In the genomic region with DNA sequence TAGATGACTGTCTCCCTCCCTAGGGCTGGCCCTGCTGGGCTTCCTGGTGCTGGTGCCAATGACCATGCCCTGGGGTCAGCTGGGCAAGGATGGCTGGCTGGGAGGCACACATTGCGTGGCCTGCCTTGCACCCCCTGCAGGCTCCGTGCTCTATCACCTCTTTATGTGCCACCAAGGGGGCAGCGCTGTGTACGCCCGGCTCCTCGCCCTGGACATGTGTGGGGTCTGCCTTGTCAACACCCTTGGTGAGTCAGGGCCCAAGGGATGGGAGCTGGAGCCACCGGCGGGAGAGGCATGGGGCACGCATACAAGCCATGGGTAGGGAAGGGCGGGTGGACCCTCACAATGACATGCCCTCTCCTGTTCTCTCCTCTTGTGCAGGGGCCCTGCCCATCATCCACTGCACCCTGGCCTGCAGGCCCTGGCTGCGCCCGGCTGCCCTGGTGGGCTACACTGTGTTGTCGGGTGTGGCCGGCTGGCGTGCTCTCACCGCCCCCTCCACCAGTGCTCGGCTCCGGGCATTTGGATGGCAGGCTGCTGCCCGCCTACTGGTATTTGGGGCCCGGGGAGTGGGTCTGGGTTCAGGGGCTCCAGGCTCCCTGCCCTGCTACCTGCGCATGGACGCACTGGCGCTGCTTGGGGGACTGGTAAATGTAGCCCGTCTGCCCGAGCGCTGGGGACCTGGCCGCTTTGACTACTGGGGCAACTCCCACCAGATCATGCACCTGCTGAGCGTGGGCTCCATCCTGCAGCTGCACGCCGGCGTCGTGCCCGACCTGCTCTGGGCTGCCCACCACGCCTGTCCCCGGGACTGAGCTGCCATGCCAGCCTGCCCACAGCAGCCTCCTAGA, we compare ENCODE assay signal across 10 cellular contexts. TPM values are rescaled to one million over a fixed set of nuclear protein-coding genes. Genes with fewer than 3 reads are reported as not detected.
DNase-seq lines count a peak whose midpoint lies in the region; ATAC-seq and TF ChIP-seq lines count a peak whose summit lies in the region.
"Had no signal": no experiment of that assay in that cellular context is flagged by ENCODE, and none has a peak within 500 bp of the region (broad histone marks: within the 10 kb centered on the region; RNA-seq: fewer than 3 reads in every experiment).

No MANE protein-coding gene starts in this region.

- H3K27me3 ChIP-seq in GM06990 (replicated peaks; ENCODE audit: control insufficient read depth, insufficient read depth, low read length) (no peaks in the 10 kb centered on the region), Karpas-422 (ENCODE audit: low read length) (no peaks in the 10 kb centered on the region), uterus (peaks cover 4 to 13% of the 10 kb centered on the region in 2 donors)

- no peaks in the 10 kb centered on the region for H3K9me2 ChIP-seq in Karpas-422 (replicated peaks; ENCODE audit: insufficient read depth, low read length)

- peaks cover 6% of the 10 kb centered on the region for H3K27me3 Mint-ChIP-seq in activated naive CD8-positive, alpha-beta T cell treated with anti-CD3 and anti-CD28 coated beads, Interleukin-2, amount 10 ng/mL, durations not matched to agents 7 days and 5 days
- H3K27me3 Mint-ChIP-seq in natural killer cell treated with Interleukin-12 subunit alpha and Interleukin-12 subunit beta and Interleukin-15 and Interleukin-18, amount 100 ng/mL, for 72 hours, result peaks cover 5% of the 10 kb centered on the region in 2 donors

- peaks cover 3% of the 10 kb centered on the region for H3K36me3 Mint-ChIP-seq in activated naive CD8-positive, alpha-beta T cell treated with anti-CD3 and anti-CD28 coated beads, Interleukin-2, amount 10 ng/mL, durations not matched to agents 7 days and 5 days
- H3K36me3 Mint-ChIP-seq in natural killer cell treated with Interleukin-12 subunit alpha and Interleukin-12 subunit beta and Interleukin-15 and Interleukin-18, amount 100 ng/mL, for 72 hours, result no peaks in the 10 kb centered on the region

- H3K4me3 Mint-ChIP-seq in activated naive CD8-positive, alpha-beta T cell treated with anti-CD3 and anti-CD28 coated beads, Interleukin-2, amount 10 ng/mL, durations not matched to agents 7 days and 5 days, result peak overlapping the region; percentile 81
- H3K4me3 Mint-ChIP-seq in natural killer cell treated with Interleukin-12 subunit alpha and Interleukin-12 subunit beta and Interleukin-15 and Interleukin-18, amount 100 ng/mL, for 72 hours, result peak overlapping the region; percentile 67

- POLR2A ChIA-PET in activated naive CD8-positive, alpha-beta T cell treated with anti-CD3 and anti-CD28 coated beads, Interleukin-2, amount 10 ng/mL, durations not matched to agents 7 days and 5 days (lab: Charles Lee), result interaction anchor here (0.5 to 4.1 kb wide), 2 partner anchors 10 to 12 kb away, joined by 4 to 46 read pairs; a partner anchor contains a TSS

- H3K79me2 ChIP-seq in Karpas-422 (ENCODE audit: low read length), result peaks cover 20% of the 10 kb centered on the region

- peak overlapping the region; percentile 48 for H3K27ac Mint-ChIP-seq in activated naive CD8-positive, alpha-beta T cell treated with anti-CD3 and anti-CD28 coated beads, Interleukin-2, amount 10 ng/mL, durations not matched to agents 7 days and 5 days
- H3K27ac Mint-ChIP-seq in natural killer cell treated with Interleukin-12 subunit alpha and Interleukin-12 subunit beta and Interleukin-15 and Interleukin-18, amount 100 ng/mL, for 72 hours, result peak overlapping the region; percentile 53 to 78

- H2AFZ ChIP-seq in Karpas-422 (ENCODE audit: low read length), result no peak overlapping the region

- no peaks in the 10 kb centered on the region for H3K9me3 ChIP-seq in Karpas-422 (ENCODE audit: low read length)
- H3K9me3 ChIP-seq in uterus, result no peaks in the 10 kb centered on the region
- H3K9me3 ChIP-seq: thoracic aorta had no signal

- peak overlapping the region; percentile 98 for H3K9ac ChIP-seq in Karpas-422 (ENCODE audit: low read length)

- intact Hi-C loops in uterus (cut with DNase I; ENCODE audit: low total_unique reads), result no loop called here

- ATAC-seq in activated naive CD8-positive, alpha-beta T cell treated with anti-CD3 and anti-CD28 coated beads, Interleukin-2, amount 10 ng/mL, durations not matched to agents 7 days and 5 days (ENCODE audit: low read depth), result no peak
- no peak for ATAC-seq in natural killer cell treated with Interleukin-12 subunit alpha and Interleukin-12 subunit beta and Interleukin-15 and Interleukin-18, amount 100 ng/mL, for 72 hours

- no peaks in the 10 kb centered on the region for H3K9me3 Mint-ChIP-seq in activated naive CD8-positive, alpha-beta T cell treated with anti-CD3 and anti-CD28 coated beads, Interleukin-2, amount 10 ng/mL, durations not matched to agents 7 days and 5 days
- no peaks in the 10 kb centered on the region for H3K9me3 Mint-ChIP-seq in natural killer cell treated with Interleukin-12 subunit alpha and Interleukin-12 subunit beta and Interleukin-15 and Interleukin-18, amount 100 ng/mL, for 72 hours

- H3K4me3 ChIP-seq in GM06990 (replicated peaks; ENCODE audit: low read depth, low read length) (peak overlapping the region; percentile 88), Karpas-422 (ENCODE audit: low read length) (peak overlapping the region; percentile 99), uterus (no peak overlapping the region)
- H3K4me3 ChIP-seq: thoracic aorta had no signal

- H3K36me3 ChIP-seq in GM06990 (ENCODE audit: control insufficient read depth, insufficient read depth, low read length), result peaks cover 15% of the 10 kb centered on the region
- peaks cover 16% of the 10 kb centered on the region; the same call in 1 of the 2 replicates for H3K36me3 ChIP-seq in Karpas-422 (ENCODE audit: insufficient read depth, low read length)
- no peaks in the 10 kb centered on the region for H3K36me3 ChIP-seq in uterus
- H3K36me3 ChIP-seq: thoracic aorta had no signal

- H3K4me2 ChIP-seq in Karpas-422 (ENCODE audit: low read depth, low read length, poor library complexity, severe bottlenecking), result peak overlapping the region; percentile 79

- peak; percentile 11 for TF ChIP-seq CTCF in GM06990 (IDR thresholded peaks at IDR 0.05; ENCODE audit: insufficient read depth, low read length, poor library complexity, severe bottlenecking)
- TF ChIP-seq CTCF in uterus (IDR thresholded peaks at IDR 0.05), result no peak

- peaks cover 54% of the 10 kb centered on the region for H3K4me1 ChIP-seq in Karpas-422 (ENCODE audit: low read length)
- H3K4me1 ChIP-seq in uterus, result peaks cover 0 to 23% of the 10 kb centered on the region in 2 donors

- DNase-seq in GM06990 (ENCODE audit: extremely low read depth, insufficient read length) (no peak), Karpas-422 (peak; percentile 57), SIG-M5 (lab: John Stamatoyannopoulos, UW) (no peak), uterus (no peak), NCI-H2227 (lab: John Stamatoyannopoulos, UW; ENCODE audit: unreplicated experiment) (no peak)
- no peak for DNase-seq in activated naive CD8-positive, alpha-beta T cell treated with anti-CD3 and anti-CD28 coated beads, Interleukin-2, amount 10 ng/mL, durations not matched to agents 7 days and 5 days
- DNase-seq in natural killer cell treated with Interleukin-12 subunit alpha and Interleukin-12 subunit beta and Interleukin-15 and Interleukin-18, amount 100 ng/mL, for 72 hours (ENCODE audit: low spot score), result no peak

- no peak for TF ChIP-seq POLR2A in uterus (IDR thresholded peaks at IDR 0.05)

- H4K20me1 ChIP-seq in Karpas-422 (ENCODE audit: insufficient read depth, low read depth, low read length), result peaks cover 16% of the 10 kb centered on the region

- H3K4me1 Mint-ChIP-seq in activated naive CD8-positive, alpha-beta T cell treated with anti-CD3 and anti-CD28 coated beads, Interleukin-2, amount 10 ng/mL, durations not matched to agents 7 days and 5 days, result peaks cover 19% of the 10 kb centered on the region
- peaks cover 14 to 26% of the 10 kb centered on the region in 2 donors for H3K4me1 Mint-ChIP-seq in natural killer cell treated with Interleukin-12 subunit alpha and Interleukin-12 subunit beta and Interleukin-15 and Interleukin-18, amount 100 ng/mL, for 72 hours (ENCODE audit: low read depth in 2 of 2)

- H3K27ac ChIP-seq in Karpas-422 (ENCODE audit: low read length) (no peak overlapping the region), uterus (no peak overlapping the region)
- H3K27ac ChIP-seq: thoracic aorta had no signal

RNA-seq across cellular contexts. Expression of a gene that starts 2.2 kb away (rescaled TPM):
- 30.7 and 44.0 TPM in 2 replicates for total RNA-seq in Karpas-422 (2014; rRNA removed; shearing (Covaris generic); ENCODE audit: low replicate concordance)
- total RNA-seq in activated naive CD8-positive, alpha-beta T cell treated with anti-CD3 and anti-CD28 coated beads, Interleukin-2, amount 10 ng/mL, durations not matched to agents 7 days and 5 days, result 10 to 100 TPM; 40.7 to 42.4 TPM
- total RNA-seq in natural killer cell treated with Interleukin-12 subunit alpha and Interleukin-12 subunit beta and Interleukin-15 and Interleukin-18, amount 100 ng/mL, for 72 hours, result 10 to 100 TPM; 19.7 to 39.1 TPM
- total RNA-seq in uterus, result 1 to 10 TPM in 3 of 4 donors, under 1 TPM in 1; 0.26 to 4.8 (median 2.5) TPM

RNA-seq across cellular contexts. Expression of a gene that starts 7.3 kb away (rescaled TPM):
- total RNA-seq in Karpas-422 (2014; rRNA removed; shearing (Covaris generic); ENCODE audit: low replicate concordance), result 3.4 and 8.5 TPM in 2 replicates
- under 1 TPM in 1 of 2 experiments, not detected in 1; 0.36 TPM for total RNA-seq in activated naive CD8-positive, alpha-beta T cell treated with anti-CD3 and anti-CD28 coated beads, Interleukin-2, amount 10 ng/mL, durations not matched to agents 7 days and 5 days
- not detected for total RNA-seq in natural killer cell treated with Interleukin-12 subunit alpha and Interleukin-12 subunit beta and Interleukin-15 and Interleukin-18, amount 100 ng/mL, for 72 hours
- under 1 TPM in 1 of 4 donors, not detected in 3; 0.41 TPM for total RNA-seq in uterus
- total RNA-seq: cerebellum, thoracic aorta had no signal

RNA-seq across cellular contexts. Expression of a gene that starts 8.9 kb away (rescaled TPM):
- 17.6 and 30.3 TPM in 2 replicates for total RNA-seq in Karpas-422 (2014; rRNA removed; shearing (Covaris generic); ENCODE audit: low replicate concordance)
- 100 to 1,000 TPM; 106 to 116 TPM for total RNA-seq in activated naive CD8-positive, alpha-beta T cell treated with anti-CD3 and anti-CD28 coated beads, Interleukin-2, amount 10 ng/mL, durations not matched to agents 7 days and 5 days
- 100 to 1,000 TPM in 1 of 2 donors, 10 to 100 TPM in 1; 76.4 to 251 TPM for total RNA-seq in natural killer cell treated with Interleukin-12 subunit alpha and Interleukin-12 subunit beta and Interleukin-15 and Interleukin-18, amount 100 ng/mL, for 72 hours
- total RNA-seq in uterus, result 1 to 10 TPM in 1 of 4 donors, not detected in 3; 6.1 TPM

RNA-seq across cellular contexts. Expression of a gene that starts 41.4 kb away (rescaled TPM):
- total RNA-seq in Karpas-422 (2014; rRNA removed; shearing (Covaris generic); ENCODE audit: low replicate concordance), result not detected in 2 replicates
- not detected for total RNA-seq in activated naive CD8-positive, alpha-beta T cell treated with anti-CD3 and anti-CD28 coated beads, Interleukin-2, amount 10 ng/mL, durations not matched to agents 7 days and 5 days
- total RNA-seq in natural killer cell treated with Interleukin-12 subunit alpha and Interleukin-12 subunit beta and Interleukin-15 and Interleukin-18, amount 100 ng/mL, for 72 hours, result under 1 TPM in 1 of 2 donors, not detected in 1; 0.47 TPM
- 1 to 10 TPM in 1 of 4 donors, under 1 TPM in 1, not detected in 2; 0.21 to 1.8 TPM for total RNA-seq in uterus
- total RNA-seq: cerebellum, LHCN-M2 had no signal

RNA-seq across cellular contexts. Expression of a gene that starts 46.6 kb away (rescaled TPM):
- total RNA-seq in Karpas-422 (2014; rRNA removed; shearing (Covaris generic); ENCODE audit: low replicate concordance), result not detected in 2 replicates
- total RNA-seq in activated naive CD8-positive, alpha-beta T cell treated with anti-CD3 and anti-CD28 coated beads, Interleukin-2, amount 10 ng/mL, durations not matched to agents 7 days and 5 days, result not detected
- total RNA-seq in natural killer cell treated with Interleukin-12 subunit alpha and Interleukin-12 subunit beta and Interleukin-15 and Interleukin-18, amount 100 ng/mL, for 72 hours, result not detected
- 1 to 10 TPM in 1 of 4 donors, not detected in 3; 4.1 TPM for total RNA-seq in uterus
- total RNA-seq: cerebellum, thoracic aorta had no signal

Comparison
In these comparisons a context has a peak if more than half of its experiments do, and no peak if none do; other contexts are left out.
1. H3K4me3 ChIP-seq: peak in GM06990 (single experiment) and Karpas-422 (single experiment); none in uterus (0 of 2).